17 cellular contexts compared by ENCODE assay signal in the genomic region with DNA sequence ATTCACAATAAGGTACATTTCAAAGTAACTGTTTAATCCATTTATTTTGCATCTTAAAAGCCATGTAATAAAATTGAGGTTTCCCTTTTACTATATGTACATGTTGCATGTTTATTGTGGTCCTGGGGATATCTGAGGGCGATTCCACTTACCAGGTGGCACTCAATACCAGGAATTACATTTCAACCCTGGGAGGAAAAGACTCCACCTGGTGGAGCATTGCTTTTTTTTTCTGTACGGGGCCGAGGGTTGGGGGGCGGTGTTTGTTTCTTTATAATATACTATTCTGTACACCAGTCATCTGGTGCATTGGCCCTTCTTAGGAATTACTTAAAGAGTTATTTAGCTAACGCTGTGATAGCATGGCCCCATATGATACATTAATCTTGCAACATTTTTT. TPM values are rescaled to one million over a fixed set of nuclear protein-coding genes. Genes with fewer than 3 reads are reported as not detected.
DNase-seq lines count a peak whose midpoint lies in the region; ATAC-seq and TF ChIP-seq lines count a peak whose summit lies in the region.
"Had no signal": no experiment of that assay in that cellular context is flagged by ENCODE, and none has a peak within 500 bp of the region (broad histone marks: within the 10 kb centered on the region; RNA-seq: fewer than 3 reads in every experiment).

No MANE protein-coding gene starts in this region.

- no peak overlapping the region for H2AFZ ChIP-seq in GM23338

- no peak overlapping the region for H3K27ac Mint-ChIP-seq in GM23338
- H3K27ac Mint-ChIP-seq: activated CD8-positive, alpha-beta T cell treated with anti-CD3 and anti-CD28 coated beads, Interleukin-2, amount 10 ng/mL, durations not matched to agents 7 days and 5 days; activated T-helper 2 cell treated with anti-CD3 and anti-CD28 coated beads, Interferon-gamma antibody, Interleukin-2, Interleukin-4, amounts not matched to agents 10 μg/mL and 5 μg/mL and 100 μg/mL, durations not matched to agents 14 hours and 24 hours and 36 hours; effector memory CD8-positive, alpha-beta T cell had no signal

- DNase-seq in GM23338 (ENCODE audit: low spot score) (peak; percentile 36), NCI-H2107 treated with DMSO at 0.1 percent for 48 hours (lab: John Stamatoyannopoulos, UW; ENCODE audit: unreplicated experiment) (peak; percentile 51), choroid plexus epithelial cell (ENCODE audit: low read depth) (no peak), activated gamma-delta T cell (lab: John Stamatoyannopoulos, UW) (no peak)
- DNase-seq: activated CD8-positive, alpha-beta T cell treated with anti-CD3 and anti-CD28 coated beads, Interleukin-2, amount 10 ng/mL, durations not matched to agents 7 days and 5 days; effector memory CD8-positive, alpha-beta T cell; left ventricle myocardium superior; NCI-H510A; ovary; stimulated activated CD4-positive, alpha-beta T cell treated with anti-CD3 and anti-CD28 coated beads, Interleukin-2, amount 100 ng/mL, for 48 hours; stimulated activated CD8-positive, alpha-beta memory T cell treated with anti-CD3 and anti-CD28 coated beads, Interleukin-4, amount 100 ng/mL, for 48 hours; WERI-Rb-1 had no signal

- ATAC-seq in GM23338 (peak; percentile 72), GM21381 (IDR thresholded peaks at IDR 0.05; ENCODE audit: unreplicated experiment) (no peak), GM21423 (IDR thresholded peaks at IDR 0.05; ENCODE audit: unreplicated experiment) (no peak), GM21515 (IDR thresholded peaks at IDR 0.05; ENCODE audit: unreplicated experiment) (no peak)
- ATAC-seq: activated CD8-positive, alpha-beta T cell treated with anti-CD3 and anti-CD28 coated beads, Interleukin-2, amount 10 ng/mL, durations not matched to agents 7 days and 5 days; effector memory CD8-positive, alpha-beta T cell; left ventricle myocardium superior had no signal

- TF ChIP-seq CTCF in 22Rv1 (IDR thresholded peaks at IDR 0.05) (peak; percentile 52), GM23338 (conservative IDR thresholded peaks at IDR 0.05; ENCODE audit: low read depth in 2 of 2) (peak; percentile 56 to 61), choroid plexus epithelial cell (conservative IDR thresholded peaks at IDR 0.05; ENCODE audit: low read depth, low read length) (peak; percentile 24)

- H3K27me3 Mint-ChIP-seq in GM23338 (ENCODE audit: insufficient read depth, low read depth, poor library complexity), result peaks cover 5% of the 10 kb centered on the region
- H3K27me3 Mint-ChIP-seq: effector memory CD8-positive, alpha-beta T cell had no signal

- no peaks in the 10 kb centered on the region for H4K20me1 ChIP-seq in GM23338 (replicated peaks; ENCODE audit: insufficient read depth)

- no peaks in the 10 kb centered on the region for H3F3A ChIP-seq in GM23338 (replicated peaks; ENCODE audit: low read depth)

- no peaks in the 10 kb centered on the region for H3K9me3 Mint-ChIP-seq in GM23338
- H3K9me3 Mint-ChIP-seq: activated T-helper 2 cell treated with anti-CD3 and anti-CD28 coated beads, Interferon-gamma antibody, Interleukin-2, Interleukin-4, amounts not matched to agents 10 μg/mL and 5 μg/mL and 100 μg/mL, durations not matched to agents 14 hours and 24 hours and 36 hours had no signal

- no peaks in the 10 kb centered on the region for H3K36me3 ChIP-seq in GM23338 (ENCODE audit: insufficient read depth)
- H3K36me3 ChIP-seq: ovary, WERI-Rb-1 had no signal

- H3K9me2 ChIP-seq in GM23338 (ENCODE audit: insufficient read depth), result no peaks in the 10 kb centered on the region

- H3K4me3 ChIP-seq in GM23338, result no peak overlapping the region
- H3K4me3 ChIP-seq in choroid plexus epithelial cell (ENCODE audit: low read depth, low read length), result no peak overlapping the region
- H3K4me3 ChIP-seq: ovary had no signal

- H3K36me3 Mint-ChIP-seq in GM23338 (ENCODE audit: low read depth), result no peaks in the 10 kb centered on the region

- H3K27ac ChIP-seq in 22Rv1, result peak overlapping the region; percentile 13; the same call in 1 of the 2 replicates
- no peak overlapping the region for H3K27ac ChIP-seq in GM23338 (ENCODE audit: low read depth)
- H3K27ac ChIP-seq: ovary, WERI-Rb-1 had no signal

- peaks cover 9% of the 10 kb centered on the region; the same call in 2 of the 3 replicates for H3K4me1 Mint-ChIP-seq in GM23338

- no peak overlapping the region for H3K4me3 Mint-ChIP-seq in GM23338
- H3K4me3 Mint-ChIP-seq: activated CD8-positive, alpha-beta T cell treated with anti-CD3 and anti-CD28 coated beads, Interleukin-2, amount 10 ng/mL, durations not matched to agents 7 days and 5 days; effector memory CD8-positive, alpha-beta T cell had no signal

- H3K27me3 ChIP-seq in GM23338 (ENCODE audit: insufficient read depth), result no peaks in the 10 kb centered on the region
- H3K27me3 ChIP-seq: ovary had no signal

- no peaks in the 10 kb centered on the region for H3K4me1 ChIP-seq in GM23338 (ENCODE audit: insufficient read depth)

- H3K79me2 ChIP-seq in GM23338 (replicated peaks; ENCODE audit: insufficient read depth), result no peaks in the 10 kb centered on the region

- no peak overlapping the region for H3K4me2 ChIP-seq in GM23338

TF ChIP-seq in GM23338, 12 proteins besides CTCF, POLR2A, EP300 and RAD21 (continues in another document):
- no peak for TF ChIP-seq CREB1 (CRISPR knock-in tag; IDR thresholded peaks at IDR 0.05; ENCODE audit: low read depth)
- TF ChIP-seq STAT1 (IDR thresholded peaks at IDR 0.05; ENCODE audit: unreplicated experiment), result no peak
- TF ChIP-seq EZH2 (IDR thresholded peaks at IDR 0.05; ENCODE audit: low read depth, unreplicated experiment), result no peak
- TF ChIP-seq ZNF114 (CRISPR knock-in tag; IDR thresholded peaks at IDR 0.05), result no peak
- no peak for TF ChIP-seq NANOG (IDR thresholded peaks at IDR 0.05; ENCODE audit: borderline replicate concordance)
- no peak for TF ChIP-seq POLR2AphosphoS5 (IDR thresholded peaks at IDR 0.05; ENCODE audit: low read depth)
- TF ChIP-seq JUNB (IDR thresholded peaks at IDR 0.05; ENCODE audit: unreplicated experiment), result no peak
- TF ChIP-seq ZNF331 (CRISPR knock-in tag; IDR thresholded peaks at IDR 0.05; ENCODE audit: low read depth), result no peak
- TF ChIP-seq, protein P1, sequence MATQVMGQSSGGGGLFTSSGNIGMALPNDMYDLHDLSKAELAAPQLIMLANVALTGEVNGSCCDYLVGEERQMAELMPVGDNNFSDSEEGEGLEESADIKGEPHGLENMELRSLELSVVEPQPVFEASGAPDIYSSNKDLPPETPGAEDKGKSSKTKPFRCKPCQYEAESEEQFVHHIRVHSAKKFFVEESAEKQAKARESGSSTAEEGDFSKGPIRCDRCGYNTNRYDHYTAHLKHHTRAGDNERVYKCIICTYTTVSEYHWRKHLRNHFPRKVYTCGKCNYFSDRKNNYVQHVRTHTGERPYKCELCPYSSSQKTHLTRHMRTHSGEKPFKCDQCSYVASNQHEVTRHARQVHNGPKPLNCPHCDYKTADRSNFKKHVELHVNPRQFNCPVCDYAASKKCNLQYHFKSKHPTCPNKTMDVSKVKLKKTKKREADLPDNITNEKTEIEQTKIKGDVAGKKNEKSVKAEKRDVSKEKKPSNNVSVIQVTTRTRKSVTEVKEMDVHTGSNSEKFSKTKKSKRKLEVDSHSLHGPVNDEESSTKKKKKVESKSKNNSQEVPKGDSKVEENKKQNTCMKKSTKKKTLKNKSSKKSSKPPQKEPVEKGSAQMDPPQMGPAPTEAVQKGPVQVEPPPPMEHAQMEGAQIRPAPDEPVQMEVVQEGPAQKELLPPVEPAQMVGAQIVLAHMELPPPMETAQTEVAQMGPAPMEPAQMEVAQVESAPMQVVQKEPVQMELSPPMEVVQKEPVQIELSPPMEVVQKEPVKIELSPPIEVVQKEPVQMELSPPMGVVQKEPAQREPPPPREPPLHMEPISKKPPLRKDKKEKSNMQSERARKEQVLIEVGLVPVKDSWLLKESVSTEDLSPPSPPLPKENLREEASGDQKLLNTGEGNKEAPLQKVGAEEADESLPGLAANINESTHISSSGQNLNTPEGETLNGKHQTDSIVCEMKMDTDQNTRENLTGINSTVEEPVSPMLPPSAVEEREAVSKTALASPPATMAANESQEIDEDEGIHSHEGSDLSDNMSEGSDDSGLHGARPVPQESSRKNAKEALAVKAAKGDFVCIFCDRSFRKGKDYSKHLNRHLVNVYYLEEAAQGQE (IDR thresholded peaks at IDR 0.05; ENCODE audit: unreplicated experiment), result no peak
- no peak for TF ChIP-seq ETS1 (IDR thresholded peaks at IDR 0.05)

RNA-seq across cellular contexts. Expression of gene HGF, which starts 7.1 kb away (rescaled TPM):
- 0.50 and 1.1 TPM in 2 replicates for total RNA-seq in GM23338 (2014; rRNA removed; shearing (Covaris generic))
- 0.24 and 0.28 TPM in 2 replicates for polyA plus RNA-seq in GM23338 (2016; fragmentation: Nextera tagmentation; extraction: Ambion mirVana)
- total RNA-seq: activated CD8-positive, alpha-beta T cell treated with anti-CD3 and anti-CD28 coated beads, Interleukin-2, amount 10 ng/mL, durations not matched to agents 7 days and 5 days; activated T-helper 2 cell treated with anti-CD3 and anti-CD28 coated beads, Interferon-gamma antibody, Interleukin-2, Interleukin-4, amounts not matched to agents 10 μg/mL and 5 μg/mL and 100 μg/mL, durations not matched to agents 14 hours and 24 hours and 36 hours had no signal

Comparison
In these comparisons a context has a peak if more than half of its experiments do, and no peak if none do; other contexts are left out.
1. DNase-seq: peak in GM23338 (single experiment) and NCI-H2107 treated with DMSO at 0.1 percent for 48 hours (single experiment); none in choroid plexus epithelial cell (single experiment) and activated gamma-delta T cell (single experiment).
2. Peak in every context shown above with its lines, with median percentiles within 50 percentile points of each other: CTCF ChIP-seq.